Comparison of ENCODE assay signal across 13 cellular contexts in genomic region chr11:46322759-46323158, GRCh38. TPM values are rescaled to one million over a fixed set of nuclear protein-coding genes. Genes with fewer than 3 reads are reported as not detected.
DNase-seq lines count a peak whose midpoint lies in the region; ATAC-seq, FAIRE-seq and TF ChIP-seq lines count a peak whose summit lies in the region.
"Had no signal": no experiment of that assay in that cellular context is flagged by ENCODE, and none has a peak within 500 bp of the region (broad histone marks: within the 10 kb centered on the region; RNA-seq: fewer than 3 reads in every experiment).

No MANE protein-coding gene starts in this region.

- DNase-seq in MM.1S (no peak), choroid plexus epithelial cell (ENCODE audit: low read depth) (peak; percentile 41), retinal pigment epithelial cell (ENCODE audit: low read depth) (no peak), frontal cortex (ENCODE audit: low spot score in 2 of 2) (no peak), psoas muscle (no peak), right lobe of liver (no peak)
- DNase-seq: hypothalamus, NCI-H2029 treated with DMSO at 0.1 percent for 48 hours had no signal

- H3K9me3 ChIP-seq in MM.1S (replicated peaks; ENCODE audit: insufficient read depth, low read length): no peaks in the 10 kb centered on the region
- H3K9me3 ChIP-seq in psoas muscle: no peaks in the 10 kb centered on the region
- H3K9me3 ChIP-seq in right lobe of liver: no peaks in the 10 kb centered on the region
- H3K9me3 ChIP-seq: breast epithelium, suprapubic skin had no signal

- no peaks in the 10 kb centered on the region for H3K79me2 ChIP-seq in MM.1S (ENCODE audit: low read length)

- TF ChIP-seq CTCF in GM12873 (IDR thresholded peaks at IDR 0.05; ENCODE audit: insufficient read depth, low read depth, low read length, missing control alignments) (peak; percentile 51), MM.1S (IDR thresholded peaks at IDR 0.05; ENCODE audit: low read length) (peak; percentile 32), choroid plexus epithelial cell (conservative IDR thresholded peaks at IDR 0.05; ENCODE audit: low read depth, low read length) (peak; percentile 61), retinal pigment epithelial cell (conservative IDR thresholded peaks at IDR 0.05; ENCODE audit: low read depth, low read length) (peak; percentile 38), psoas muscle (IDR thresholded peaks at IDR 0.05) (no peak), right lobe of liver (IDR thresholded peaks at IDR 0.05) (no peak)

- H3K4me1 ChIP-seq in MM.1S (ENCODE audit: low read length) (peaks cover 7% of the 10 kb centered on the region; the same call in 1 of the 2 replicates), psoas muscle (no peaks in the 10 kb centered on the region), right lobe of liver (no peaks in the 10 kb centered on the region)
- H3K4me1 ChIP-seq: breast epithelium, suprapubic skin had no signal

- H3K27me3 ChIP-seq in MM.1S (replicated peaks; ENCODE audit: insufficient read depth, low read length) (peaks cover 17% of the 10 kb centered on the region), psoas muscle (ENCODE audit: insufficient read depth in 3 of 3, low read length in 2 of 3) (peaks cover 0 to 2% (median 0%) of the 10 kb centered on the region in 3 donors), right lobe of liver (no peaks in the 10 kb centered on the region)
- H3K27me3 ChIP-seq: breast epithelium, suprapubic skin had no signal

- no peak for TF ChIP-seq POLR2A in right lobe of liver (IDR thresholded peaks at IDR 0.05)

- H3K27ac ChIP-seq in MM.1S (ENCODE audit: low read length): no peak overlapping the region
- H3K27ac ChIP-seq in psoas muscle: no peak overlapping the region
- H3K27ac ChIP-seq in right lobe of liver: no peak overlapping the region
- H3K27ac ChIP-seq: breast epithelium, suprapubic skin had no signal

- no peaks in the 10 kb centered on the region for H3K9me2 ChIP-seq in MM.1S (replicated peaks; ENCODE audit: insufficient read depth, low read length)

- 83 to 86% (median 86%) methylated on average over 6 of the region's 6 CpGs for WGBS in psoas muscle, 3 donors
- WGBS in right lobe of liver (ENCODE audit: insufficient coverage, low coverage, low lambda C conversion rate, missing lambda C conversion rate): 75% methylated on average over 2 of the region's 6 CpGs

- H3K4me2 ChIP-seq in MM.1S (ENCODE audit: low read depth, low read length): no peak overlapping the region

- H3K4me3 ChIP-seq in MM.1S (ENCODE audit: low read length) (no peak overlapping the region), choroid plexus epithelial cell (ENCODE audit: low read depth, low read length) (no peak overlapping the region), retinal pigment epithelial cell (ENCODE audit: low read length) (no peak overlapping the region), psoas muscle (no peak overlapping the region), right lobe of liver (no peak overlapping the region)
- H3K4me3 ChIP-seq: breast epithelium, suprapubic skin had no signal

- H3K9ac ChIP-seq in MM.1S (ENCODE audit: low read length): no peak overlapping the region

- H3K36me3 ChIP-seq in MM.1S (replicated peaks; ENCODE audit: insufficient read depth, low read length) (no peaks in the 10 kb centered on the region), psoas muscle (ENCODE audit: insufficient read depth in 1 of 2, low read depth in 1 of 2) (no peaks in the 10 kb centered on the region), right lobe of liver (no peaks in the 10 kb centered on the region)
- H3K36me3 ChIP-seq: breast epithelium had no signal

- H2AFZ ChIP-seq in MM.1S (ENCODE audit: low read length): no peak overlapping the region

- ATAC-seq in psoas muscle: no peak
- ATAC-seq in right lobe of liver: no peak

- no peaks in the 10 kb centered on the region for H3F3A ChIP-seq in MM.1S (ENCODE audit: insufficient read depth, low read length)

- FAIRE-seq in frontal cortex (lab: Jason Lieb, UNC): no peak
- FAIRE-seq: GM12891 had no signal

- H4K20me1 ChIP-seq in MM.1S (ENCODE audit: insufficient read depth, low read length): no peaks in the 10 kb centered on the region

- intact Hi-C loops in psoas muscle (cut with DNase I) (loop anchor here in 1 of 2 donors (10.0 kb wide), 1 partner anchor 358 kb away; no protein-coding TSS in a partner anchor), right lobe of liver (cut with DNase I) (no loop called here)

RNA-seq across cellular contexts. Expression of gene DGKZ, which starts 24.5 kb away (rescaled TPM):
- total RNA-seq in frontal cortex (43.2 TPM), psoas muscle (100 to 1,000 TPM in 1 of 4 donors, 10 to 100 TPM in 3; 90.2 to 138 (median 96.2) TPM), right lobe of liver (10 to 100 TPM; 10.7 to 57.9 (median 16.0) TPM)
- 10 to 100 TPM; 57.7 to 85.4 (median 62.0) TPM for polyA plus RNA-seq in psoas muscle

RNA-seq across cellular contexts. Expression of gene CREB3L1, which starts 45.3 kb away (rescaled TPM):
- total RNA-seq in frontal cortex (0.41 TPM), psoas muscle (1 to 10 TPM; 2.2 to 6.9 (median 3.0) TPM), right lobe of liver (under 1 TPM; 0.07 to 0.37 (median 0.24) TPM)
- 1 to 10 TPM; 1.4 to 1.7 (median 1.6) TPM for polyA plus RNA-seq in psoas muscle
- total RNA-seq: activated CD8-positive, alpha-beta memory T cell treated with anti-CD3 and anti-CD28 coated beads for 36 hours had no signal

RNA-seq across cellular contexts. Expression of gene MDK, which starts 58.7 kb away (rescaled TPM):
- 11.4 TPM for total RNA-seq in frontal cortex
- total RNA-seq in psoas muscle: 1 to 10 TPM; 1.4 to 6.3 (median 2.4) TPM
- polyA plus RNA-seq in psoas muscle: 1 to 10 TPM; 1.2 to 2.0 (median 1.8) TPM
- total RNA-seq in right lobe of liver: 1 to 10 TPM in 5 of 6 experiments, under 1 TPM in 1; 0.35 to 6.4 (median 4.2) TPM

Comparison
In these comparisons a context has a peak if more than half of its experiments do, and no peak if none do; other contexts are left out.
1. CTCF ChIP-seq: peak in GM12873 (single experiment), MM.1S (single experiment), choroid plexus epithelial cell (single experiment) and retinal pigment epithelial cell (single experiment); none in psoas muscle (single experiment) and right lobe of liver (0 of 4).